ENCODE assay signal across 7 cellular contexts in genomic region chr11:2165571-2165970, GRCh38. TPM values are rescaled to one million over a fixed set of nuclear protein-coding genes. Genes with fewer than 3 reads are reported as not detected.
"Had no signal": no experiment of that assay in that cellular context is flagged by ENCODE, and none has a peak within 500 bp of the region (broad histone marks: within the 10 kb centered on the region; RNA-seq: fewer than 3 reads in every experiment).

No MANE protein-coding gene starts in this region.

- H3K4me3 Mint-ChIP-seq: H9 had no signal

- H3K4me1 Mint-ChIP-seq: H9 had no signal

- H3K27ac Mint-ChIP-seq: H9 had no signal

- H3K4me3 ChIP-seq: K562 had no signal

- H3K9me3 Mint-ChIP-seq: H9 had no signal

- DNase-seq: GOT3, HCEC 1CT, IMR-90, KG1 had no signal

RNA-seq across cellular contexts. Expression of gene INS, which starts 4.6 kb away (rescaled TPM):
- total RNA-seq: H9, HT-29, IMR-90, K562 had no signal
- polyA plus RNA-seq: IMR-90, K562 had no signal

RNA-seq across cellular contexts. Expression of gene TH, which starts 6.0 kb away (rescaled TPM):
- total RNA-seq: H9, IMR-90, K562 had no signal
- polyA plus RNA-seq: K562 had no signal

RNA-seq across cellular contexts. Expression of gene IGF2, which starts 26.4 kb away (rescaled TPM):
- polyA plus RNA-seq: K562 had no signal
